In the genomic region with DNA sequence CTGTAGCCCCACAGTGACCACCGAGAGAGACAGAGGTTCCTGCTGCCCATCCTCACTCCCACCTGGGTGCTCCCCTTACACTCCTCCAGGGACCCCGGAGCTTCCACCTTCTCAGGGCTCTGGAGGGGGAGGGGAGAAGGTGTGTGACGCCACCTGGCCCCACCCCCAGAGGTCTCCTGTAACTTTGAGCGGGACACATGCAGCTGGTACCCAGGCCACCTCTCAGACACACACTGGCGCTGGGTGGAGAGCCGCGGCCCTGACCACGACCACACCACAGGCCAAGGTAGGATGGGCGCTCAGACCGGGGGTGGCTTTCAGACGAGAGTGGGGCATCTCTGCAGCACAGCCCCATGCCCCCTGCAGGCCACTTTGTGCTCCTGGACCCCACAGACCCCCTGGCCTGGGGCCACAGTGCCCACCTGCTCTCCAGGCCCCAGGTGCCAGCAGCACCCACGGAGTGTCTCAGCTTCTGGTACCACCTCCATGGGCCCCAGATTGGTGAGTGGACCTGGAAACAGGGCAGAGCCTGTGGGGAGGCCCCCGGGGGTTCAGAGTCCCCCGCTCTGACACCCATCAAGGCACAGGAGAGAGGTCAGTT, we compare ENCODE assay signal across 16 cellular contexts. TPM values are rescaled to one million over a fixed set of nuclear protein-coding genes. Genes with fewer than 3 reads are reported as not detected.
DNase-seq lines count a peak whose midpoint lies in the region; ATAC-seq and TF ChIP-seq lines count a peak whose summit lies in the region.
"Had no signal": no experiment of that assay in that cellular context is flagged by ENCODE, and none has a peak within 500 bp of the region (broad histone marks: within the 10 kb centered on the region; RNA-seq: fewer than 3 reads in every experiment).

No MANE protein-coding gene starts in this region.

- no peaks in the 10 kb centered on the region for H3K4me1 Mint-ChIP-seq in progenitor cell of endocrine pancreas (ENCODE audit: low read depth)
- H3K4me1 Mint-ChIP-seq in activated T-cell treated with anti-CD3 and anti-CD28 coated beads, Interleukin-2, amount 50 U/mL, for 72 hours (ENCODE audit: low read depth): peaks cover 4% of the 10 kb centered on the region
- H3K4me1 Mint-ChIP-seq: CD8-positive, alpha-beta memory T cell had no signal

- DNase-seq in Right ventricle myocardium superior: peak; percentile 35
- DNase-seq in left ventricle myocardium superior: no peak
- DNase-seq in HK-2 (ENCODE audit: unreplicated experiment): peak; percentile 26
- peak; percentile 43 for DNase-seq in ecto neural progenitor cell (ENCODE audit: low spot score)
- peak; percentile 9 for DNase-seq in progenitor cell of endocrine pancreas (ENCODE audit: low spot score, unreplicated experiment)
- no peak for DNase-seq in NCI-H526 (lab: John Stamatoyannopoulos, UW)
- no peak for DNase-seq in activated T-cell treated with anti-CD3 and anti-CD28 coated beads, Interleukin-2, amount 50 U/mL, for 72 hours
- DNase-seq in HPDE6-E6E7 (ENCODE audit: extremely low spot score): no peak
- DNase-seq: activated CD4-positive, alpha-beta T cell treated with anti-CD3 and anti-CD28 coated beads, Interleukin-2, amount 50 U/mL, for 48 hours; amniotic stem cell; cerebellar nuclear complex; Karpas-422; NCI-H2171 treated with DMSO at 0.1 percent for 48 hours; NCI-H774; stimulated activated CD4-positive, alpha-beta T cell treated with anti-CD3 and anti-CD28 coated beads, Interleukin-2, amount 100 ng/mL, for 48 hours had no signal

- H3K27ac Mint-ChIP-seq in progenitor cell of endocrine pancreas: no peak overlapping the region
- no peak overlapping the region for H3K27ac Mint-ChIP-seq in activated T-cell treated with anti-CD3 and anti-CD28 coated beads, Interleukin-2, amount 50 U/mL, for 72 hours

- no peaks in the 10 kb centered on the region for H3K27me3 Mint-ChIP-seq in progenitor cell of endocrine pancreas
- no peaks in the 10 kb centered on the region for H3K27me3 Mint-ChIP-seq in activated T-cell treated with anti-CD3 and anti-CD28 coated beads, Interleukin-2, amount 50 U/mL, for 72 hours (ENCODE audit: low read depth)
- H3K27me3 Mint-ChIP-seq: CD8-positive, alpha-beta memory T cell had no signal

- no peaks in the 10 kb centered on the region for H3K9me3 Mint-ChIP-seq in progenitor cell of endocrine pancreas (ENCODE audit: low read depth)
- H3K9me3 Mint-ChIP-seq in activated T-cell treated with anti-CD3 and anti-CD28 coated beads, Interleukin-2, amount 50 U/mL, for 72 hours: no peaks in the 10 kb centered on the region
- H3K9me3 Mint-ChIP-seq: CD8-positive, alpha-beta memory T cell had no signal

- intact Hi-C loops in Right ventricle myocardium superior (cut with DNase I) (no loop called here), left ventricle myocardium superior (cut with micrococcal nuclease) (no loop called here)

- no peak overlapping the region for H3K4me3 Mint-ChIP-seq in progenitor cell of endocrine pancreas (ENCODE audit: low read depth)
- no peak overlapping the region for H3K4me3 Mint-ChIP-seq in activated T-cell treated with anti-CD3 and anti-CD28 coated beads, Interleukin-2, amount 50 U/mL, for 72 hours
- H3K4me3 Mint-ChIP-seq: CD8-positive, alpha-beta memory T cell had no signal

- peaks cover 2% of the 10 kb centered on the region for H3K36me3 Mint-ChIP-seq in progenitor cell of endocrine pancreas (ENCODE audit: insufficient read depth)
- H3K36me3 Mint-ChIP-seq in activated T-cell treated with anti-CD3 and anti-CD28 coated beads, Interleukin-2, amount 50 U/mL, for 72 hours (ENCODE audit: insufficient read depth in 2 of 2): no peaks in the 10 kb centered on the region

- no peak for TF ChIP-seq CTCF in progenitor cell of endocrine pancreas (IDR thresholded peaks at IDR 0.05; ENCODE audit: unreplicated experiment)

- ATAC-seq in Right ventricle myocardium superior (ENCODE audit: poor library complexity) (no peak), left ventricle myocardium superior (no peak)
- no peak for ATAC-seq in activated T-cell treated with anti-CD3 and anti-CD28 coated beads, Interleukin-2, amount 50 U/mL, for 72 hours (replicated peaks in 1 of 2)

RNA-seq across cellular contexts. Expression of a gene that starts 4.5 kb away (rescaled TPM):
- total RNA-seq in Right ventricle myocardium superior: 13.2 TPM
- 12.9 TPM for total RNA-seq in left ventricle myocardium superior
- 36.7 and 40.0 TPM in 2 replicates for total RNA-seq in progenitor cell of endocrine pancreas
- total RNA-seq in activated T-cell treated with anti-CD3 and anti-CD28 coated beads, Interleukin-2, amount 50 U/mL, for 72 hours: 10 to 100 TPM; 11.7 to 14.8 TPM

RNA-seq across cellular contexts. Expression of a gene that starts 7.4 kb away (rescaled TPM):
- 345 TPM for total RNA-seq in Right ventricle myocardium superior
- 357 TPM for total RNA-seq in left ventricle myocardium superior
- total RNA-seq in progenitor cell of endocrine pancreas: 168 and 169 TPM in 2 replicates
- total RNA-seq in activated T-cell treated with anti-CD3 and anti-CD28 coated beads, Interleukin-2, amount 50 U/mL, for 72 hours: 100 to 1,000 TPM in 1 of 2 donors, 10 to 100 TPM in 1; 95.7 to 111 TPM

RNA-seq across cellular contexts. Expression of a gene that starts 9.5 kb away (rescaled TPM):
- total RNA-seq in Right ventricle myocardium superior: 325 TPM
- total RNA-seq in left ventricle myocardium superior: 354 TPM
- 297 and 310 TPM in 2 replicates for total RNA-seq in progenitor cell of endocrine pancreas
- 100 to 1,000 TPM; 254 to 267 TPM for total RNA-seq in activated T-cell treated with anti-CD3 and anti-CD28 coated beads, Interleukin-2, amount 50 U/mL, for 72 hours

RNA-seq across cellular contexts. Expression of a gene that starts 14.4 kb away (rescaled TPM):
- total RNA-seq in Right ventricle myocardium superior: 7.3 TPM
- 9.1 TPM for total RNA-seq in left ventricle myocardium superior
- 5.1 and 5.8 TPM in 2 replicates for total RNA-seq in progenitor cell of endocrine pancreas
- total RNA-seq in activated T-cell treated with anti-CD3 and anti-CD28 coated beads, Interleukin-2, amount 50 U/mL, for 72 hours: 1 to 10 TPM; 5.3 to 5.7 TPM

RNA-seq across cellular contexts. Expression of a gene that starts 29.7 kb away (rescaled TPM):
- 9.1 TPM for total RNA-seq in Right ventricle myocardium superior
- total RNA-seq in left ventricle myocardium superior: 11.4 TPM
- total RNA-seq in progenitor cell of endocrine pancreas: 23.4 and 23.8 TPM in 2 replicates
- 10 to 100 TPM; 53.5 to 73.3 TPM for total RNA-seq in activated T-cell treated with anti-CD3 and anti-CD28 coated beads, Interleukin-2, amount 50 U/mL, for 72 hours

Comparison
In these comparisons a context has a peak if more than half of its experiments do, and no peak if none do; other contexts are left out.
1. DNase-seq: peak in Right ventricle myocardium superior (single experiment), HK-2 (single experiment), ecto neural progenitor cell (single experiment) and progenitor cell of endocrine pancreas (single experiment); none in left ventricle myocardium superior (single experiment), NCI-H526 (0 of 2), activated T-cell treated with anti-CD3 and anti-CD28 coated beads, Interleukin-2, amount 50 U/mL, for 72 hours (0 of 2) and HPDE6-E6E7 (single experiment).